ENCODE assay signal across 15 cellular contexts in genomic region chr1:155018617-155019348, GRCh38. TPM values are rescaled to one million over a fixed set of nuclear protein-coding genes. Genes with fewer than 3 reads are reported as not detected.
DNase-seq lines count a peak whose midpoint lies in the region; ATAC-seq and TF ChIP-seq lines count a peak whose summit lies in the region.
"Had no signal": no experiment of that assay in that cellular context is flagged by ENCODE, and none has a peak within 500 bp of the region (broad histone marks: within the 10 kb centered on the region; RNA-seq: fewer than 3 reads in every experiment).

No MANE protein-coding gene starts in this region.

- H2BK5ac ChIP-seq in IMR-90 (ENCODE audit: low read depth, low read length, poor library complexity, severe bottlenecking): no peak overlapping the region

- H2AFZ ChIP-seq in IMR-90 (replicated peaks; ENCODE audit: low read length, poor library complexity): no peak overlapping the region
- no peak overlapping the region for H2AFZ ChIP-seq in parathyroid adenoma

- no peaks in the 10 kb centered on the region; the same call in 1 of the 2 replicates for H4K20me1 ChIP-seq in IMR-90 (ENCODE audit: insufficient read depth, low read length)

- BruUV-seq in IMR-90 (replicated peaks; lab: Mats Ljungman, UMichigan): no TSS peak

- H3K36me3 ChIP-seq in CD4-positive, CD25-positive, alpha-beta regulatory T cell (ENCODE audit: control insufficient read depth, insufficient read depth, low read length): peaks cover 18% of the 10 kb centered on the region
- H3K36me3 ChIP-seq in IMR-90 (ENCODE audit: control insufficient read depth, insufficient read depth, low read length): peaks cover 21% of the 10 kb centered on the region
- H3K36me3 ChIP-seq in parathyroid adenoma (ENCODE audit: control insufficient read depth, insufficient read depth, low read length): no peaks in the 10 kb centered on the region

- no peak overlapping the region for H3K18ac ChIP-seq in IMR-90 (ENCODE audit: low read depth, low read length)

- DNase-seq in CD4-positive, CD25-positive, alpha-beta regulatory T cell: no peak
- DNase-seq in IMR-90 (no peak), GM20000 (ENCODE audit: low spot score) (no peak), GOT3 (lab: John Stamatoyannopoulos, UW) (no peak)
- no peak for DNase-seq in activated CD8-positive, alpha-beta T cell treated with anti-CD3 and anti-CD28 coated beads, Interleukin-2, amount 10 ng/mL, durations not matched to agents 7 days and 5 days
- DNase-seq in stimulated activated CD4-positive, alpha-beta T cell treated with anti-CD3 and anti-CD28 coated beads, Interleukin-12 subunit alpha, Interleukin-12 subunit beta, amount 100 ng/mL, for 4 hours: no peak
- DNase-seq: activated CD4-positive, alpha-beta T cell treated with anti-CD3 and anti-CD28 coated beads for 1 hour; NCI-H1694; NCI-H748 treated with DMSO at 0.1 percent for 48 hours; retina; SK-N-SH had no signal

- dilution Hi-C loops in IMR-90 (cut with HindIII; ENCODE audit: low sequenced_read_pairs, unreplicated experiment): no loop called here

- H3K23ac ChIP-seq in IMR-90 (ENCODE audit: low read depth, low read length): no peak overlapping the region

- POLR2A ChIA-PET in IMR-90 (lab: Charles Lee; ENCODE audit: unreplicated experiment): no interaction called here
- POLR2A ChIA-PET in activated CD8-positive, alpha-beta T cell treated with anti-CD3 and anti-CD28 coated beads, Interleukin-2, amount 10 ng/mL, durations not matched to agents 7 days and 5 days (lab: Charles Lee): interaction anchor here (0.6 to 0.8 kb wide), 2 partner anchors 12 to 48 kb away, joined by 3 read pairs; no protein-coding TSS in a partner anchor

- in situ Hi-C loops in IMR-90 (cut with MboI; ENCODE audit: low sequenced_read_pairs): no loop called here

- H4K8ac ChIP-seq in IMR-90 (ENCODE audit: low read depth in 2 of 2, low read length in 2 of 2): no peak overlapping the region

- no peak overlapping the region for H3K14ac ChIP-seq in IMR-90 (replicated peaks; ENCODE audit: low read depth, low read length)

- peaks cover 0 to 5% of the 10 kb centered on the region in 2 experiments; a peak in 1 of 4 replicates for H3K79me1 ChIP-seq in IMR-90 (ENCODE audit: low read depth in 1 of 2, low read length in 2 of 2)

- no peak overlapping the region for H3K4me2 ChIP-seq in IMR-90 (ENCODE audit: low read depth, low read length)
- peak overlapping the region; percentile 30 for H3K4me2 ChIP-seq in parathyroid adenoma (ENCODE audit: low read length)
- H3K4me2 ChIP-seq: SK-N-SH had no signal

- no peak for TF ChIP-seq POLR2A in IMR-90 (IDR thresholded peaks at IDR 0.05; ENCODE audit: low read depth, low read length)

- peak overlapping the region; percentile 7 to 88 (median 82) for H3K27ac Mint-ChIP-seq in CD4-positive, CD25-positive, alpha-beta regulatory T cell
- peak overlapping the region; percentile 2 for H3K27ac Mint-ChIP-seq in dendritic cell treated with granulocyte-macrophage colony-stimulating factor and Interleukin-4, amounts not matched to agents 40 ng/mL and 50 ng/mL, for 4 days
- no peak overlapping the region for H3K27ac Mint-ChIP-seq in activated CD8-positive, alpha-beta T cell treated with anti-CD3 and anti-CD28 coated beads, Interleukin-2, amount 10 ng/mL, durations not matched to agents 7 days and 5 days

- no peaks in the 10 kb centered on the region for H3K27me3 Mint-ChIP-seq in CD4-positive, CD25-positive, alpha-beta regulatory T cell
- H3K27me3 Mint-ChIP-seq in dendritic cell treated with granulocyte-macrophage colony-stimulating factor and Interleukin-4, amounts not matched to agents 40 ng/mL and 50 ng/mL, for 4 days: no peaks in the 10 kb centered on the region
- peaks cover 6% of the 10 kb centered on the region for H3K27me3 Mint-ChIP-seq in activated CD8-positive, alpha-beta T cell treated with anti-CD3 and anti-CD28 coated beads, Interleukin-2, amount 10 ng/mL, durations not matched to agents 7 days and 5 days (ENCODE audit: low read depth)

- no peak overlapping the region for H2BK20ac ChIP-seq in IMR-90 (ENCODE audit: low read depth, low read length)

- no peaks in the 10 kb centered on the region for H3K27me3 ChIP-seq in CD4-positive, CD25-positive, alpha-beta regulatory T cell (ENCODE audit: control insufficient read depth, insufficient read depth, low read length)
- H3K27me3 ChIP-seq in IMR-90 (ENCODE audit: control insufficient read depth, insufficient read depth, low read length): peaks cover 2% of the 10 kb centered on the region; the same call in 1 of the 2 replicates
- H3K27me3 ChIP-seq in parathyroid adenoma (ENCODE audit: control insufficient read depth, insufficient read depth, low read length): no peaks in the 10 kb centered on the region

- H3K9ac ChIP-seq in IMR-90 (ENCODE audit: low read depth, low read length) (no peak overlapping the region), parathyroid adenoma (no peak overlapping the region)
- H3K9ac ChIP-seq: SK-N-SH had no signal

- H2AK5ac ChIP-seq in IMR-90 (ENCODE audit: low read depth, low read length): peak overlapping the region; percentile 51; the same call in 1 of the 2 replicates

- 64% methylated on average over 3 of the region's 8 CpGs; no CpG with 5 or more reads in 1 of the 2 experiments for WGBS in IMR-90 (ENCODE audit: extremely low coverage in 2 of 2, insufficient read length in 1 of 2), 2 experiments

- peak overlapping the region in 1 of 4 donors; percentile 35 for H3K4me3 Mint-ChIP-seq in CD4-positive, CD25-positive, alpha-beta regulatory T cell
- no peak overlapping the region for H3K4me3 Mint-ChIP-seq in dendritic cell treated with granulocyte-macrophage colony-stimulating factor and Interleukin-4, amounts not matched to agents 40 ng/mL and 50 ng/mL, for 4 days
- no peak overlapping the region for H3K4me3 Mint-ChIP-seq in activated CD8-positive, alpha-beta T cell treated with anti-CD3 and anti-CD28 coated beads, Interleukin-2, amount 10 ng/mL, durations not matched to agents 7 days and 5 days

- H3K56ac ChIP-seq in IMR-90 (ENCODE audit: extremely low read depth, insufficient read depth, low read length): no peak overlapping the region

- H2BK15ac ChIP-seq in IMR-90 (ENCODE audit: low read depth, low read length): peak overlapping the region; percentile 37; the same call in 1 of the 3 replicates

- no peak overlapping the region for H3K4ac ChIP-seq in IMR-90 (ENCODE audit: low read depth, low read length)

- H3K27ac ChIP-seq in CD4-positive, CD25-positive, alpha-beta regulatory T cell (ENCODE audit: insufficient read depth, low read length, poor library complexity, severe bottlenecking): no peak overlapping the region
- no peak overlapping the region for H3K27ac ChIP-seq in IMR-90 (ENCODE audit: insufficient read depth, low read length)
- H3K27ac ChIP-seq in parathyroid adenoma: peak overlapping the region; percentile 29

- TF ChIP-seq RAD21 in IMR-90 (IDR thresholded peaks at IDR 0.05; ENCODE audit: low read length): no peak

- H3K9me3 ChIP-seq in CD4-positive, CD25-positive, alpha-beta regulatory T cell (ENCODE audit: control insufficient read depth in 2 of 2, low read length in 2 of 2): no peaks in the 10 kb centered on the region
- H3K9me3 ChIP-seq in IMR-90 (ENCODE audit: control insufficient read depth, insufficient read depth, low read length): no peaks in the 10 kb centered on the region
- no peaks in the 10 kb centered on the region for H3K9me3 ChIP-seq in parathyroid adenoma (ENCODE audit: control insufficient read depth, low read length)
- H3K9me3 ChIP-seq: SK-N-SH had no signal

- H2AK9ac ChIP-seq in IMR-90 (replicated peaks; ENCODE audit: low read depth, low read length, poor library complexity): peak overlapping the region; percentile 55

- CTCF ChIA-PET in IMR-90 (lab: Yijun Ruan, JAX): interaction anchor here (0.6 to 1.1 kb wide), 2 partner anchors 16 to 20 kb away, joined by 3 read pairs; no protein-coding TSS in a partner anchor
- CTCF ChIA-PET in activated CD8-positive, alpha-beta T cell treated with anti-CD3 and anti-CD28 coated beads, Interleukin-2, amount 10 ng/mL, durations not matched to agents 7 days and 5 days (lab: Charles Lee): interaction anchor here (1.1 to 7.5 kb wide), 18 partner anchors 11 to 116 kb away, joined by 3 to 71 read pairs (median 5); partner anchors contain the start of genes ADAM15, FLAD1, PBXIP1 and PYGO2

- H2BK120ac ChIP-seq in IMR-90 (ENCODE audit: low read depth, low read length): no peak overlapping the region

- no peaks in the 10 kb centered on the region for H3K79me2 ChIP-seq in parathyroid adenoma

- no peak overlapping the region for H4K91ac ChIP-seq in IMR-90 (ENCODE audit: insufficient read depth, low read depth, low read length)

- intact Hi-C loops in IMR-90 (cut with micrococcal nuclease): no loop called here
- intact Hi-C loops in dendritic cell treated with granulocyte-macrophage colony-stimulating factor and Interleukin-4, amounts not matched to agents 40 ng/mL and 50 ng/mL, for 4 days (cut with micrococcal nuclease): loop anchor here (5.0 kb wide), 1 partner anchor 34 kb away; the partner anchor contains the start of gene ADAM15

- H3K9me3 Mint-ChIP-seq in CD4-positive, CD25-positive, alpha-beta regulatory T cell: peaks cover 0 to 2% (median 0%) of the 10 kb centered on the region in 7 donors
- no peaks in the 10 kb centered on the region for H3K9me3 Mint-ChIP-seq in dendritic cell treated with granulocyte-macrophage colony-stimulating factor and Interleukin-4, amounts not matched to agents 40 ng/mL and 50 ng/mL, for 4 days
- no peaks in the 10 kb centered on the region for H3K9me3 Mint-ChIP-seq in activated CD8-positive, alpha-beta T cell treated with anti-CD3 and anti-CD28 coated beads, Interleukin-2, amount 10 ng/mL, durations not matched to agents 7 days and 5 days (ENCODE audit: insufficient read depth)

- TF ChIP-seq CTCF in IMR-90 (conservative IDR thresholded peaks at IDR 0.05; ENCODE audit: low read depth, low read length): no peak
- TF ChIP-seq CTCF in parathyroid adenoma (IDR thresholded peaks at IDR 0.05): no peak
- no peak for TF ChIP-seq CTCF in GM20000 (IDR thresholded peaks at IDR 0.05; ENCODE audit: extremely low read depth, missing control alignments)

- H3K4me3 ChIP-seq in CD4-positive, CD25-positive, alpha-beta regulatory T cell (ENCODE audit: low read depth, low read length): no peak overlapping the region
- H3K4me3 ChIP-seq in IMR-90 (ENCODE audit: insufficient read depth, low read depth, low read length) (no peak overlapping the region), parathyroid adenoma (ENCODE audit: low read depth, low read length) (no peak overlapping the region)

- peaks cover 48% of the 10 kb centered on the region for H3K4me1 ChIP-seq in CD4-positive, CD25-positive, alpha-beta regulatory T cell (ENCODE audit: control insufficient read depth, insufficient read depth, low read length, poor library complexity, severe bottlenecking)
- H3K4me1 ChIP-seq in IMR-90 (ENCODE audit: control insufficient read depth, insufficient read depth, low read length) (peaks cover 6% of the 10 kb centered on the region; the same call in 1 of the 2 replicates), parathyroid adenoma (peaks cover 17% of the 10 kb centered on the region)

- H3K4me1 Mint-ChIP-seq in CD4-positive, CD25-positive, alpha-beta regulatory T cell: peaks cover 7 to 61% (median 45%) of the 10 kb centered on the region in 4 donors
- H3K4me1 Mint-ChIP-seq in dendritic cell treated with granulocyte-macrophage colony-stimulating factor and Interleukin-4, amounts not matched to agents 40 ng/mL and 50 ng/mL, for 4 days (ENCODE audit: low read depth): peaks cover 79% of the 10 kb centered on the region
- H3K4me1 Mint-ChIP-seq in activated CD8-positive, alpha-beta T cell treated with anti-CD3 and anti-CD28 coated beads, Interleukin-2, amount 10 ng/mL, durations not matched to agents 7 days and 5 days (ENCODE audit: low read depth): peaks cover 35% of the 10 kb centered on the region

- H4K5ac ChIP-seq in IMR-90 (ENCODE audit: low read depth, low read length): no peak overlapping the region

- peaks cover 2% of the 10 kb centered on the region; the same call in 1 of the 2 replicates for H3K9me1 ChIP-seq in IMR-90 (ENCODE audit: insufficient read depth, low read length)

- no peak for ATAC-seq in CD4-positive, CD25-positive, alpha-beta regulatory T cell (ENCODE audit: low read depth in 2 of 2)
- no peak for ATAC-seq in IMR-90 (ENCODE audit: low read depth)
- no peak for ATAC-seq in activated CD8-positive, alpha-beta T cell treated with anti-CD3 and anti-CD28 coated beads, Interleukin-2, amount 10 ng/mL, durations not matched to agents 7 days and 5 days

- peaks cover 12% of the 10 kb centered on the region for H3K36me3 Mint-ChIP-seq in CD4-positive, CD25-positive, alpha-beta regulatory T cell
- H3K36me3 Mint-ChIP-seq in dendritic cell treated with granulocyte-macrophage colony-stimulating factor and Interleukin-4, amounts not matched to agents 40 ng/mL and 50 ng/mL, for 4 days (ENCODE audit: low read depth): peaks cover 62% of the 10 kb centered on the region
- H3K36me3 Mint-ChIP-seq in activated CD8-positive, alpha-beta T cell treated with anti-CD3 and anti-CD28 coated beads, Interleukin-2, amount 10 ng/mL, durations not matched to agents 7 days and 5 days (ENCODE audit: low read depth): peaks cover 18% of the 10 kb centered on the region

RNA-seq across cellular contexts. Expression of gene DCST2, which starts 14.8 kb away (rescaled TPM):
- 1.4 TPM for total RNA-seq in CD4-positive, CD25-positive, alpha-beta regulatory T cell
- not detected for polyA plus RNA-seq in CD4-positive, CD25-positive, alpha-beta regulatory T cell
- not detected in 2 replicates for total RNA-seq in IMR-90 (2012; rRNA removed)
- polyA plus RNA-seq in IMR-90 (2012; rRNA removed): 0.14 and 0.30 TPM in 2 replicates
- polyA plus RNA-seq in IMR-90 (2012; cell fraction: cytosol; rRNA removed): 0.04 and 0.19 TPM in 2 replicates
- polyA plus RNA-seq in IMR-90 (2012; cell fraction: nucleus; rRNA removed; ENCODE audit: low replicate concordance): 2.9 TPM in 2 replicates
- under 1 TPM; 0.24 to 0.37 TPM for total RNA-seq in activated CD8-positive, alpha-beta T cell treated with anti-CD3 and anti-CD28 coated beads, Interleukin-2, amount 10 ng/mL, durations not matched to agents 7 days and 5 days
- total RNA-seq: cerebellum had no signal

RNA-seq across cellular contexts. Expression of gene DCST1, which starts 14.8 kb away (rescaled TPM):
- 0.32 TPM for total RNA-seq in CD4-positive, CD25-positive, alpha-beta regulatory T cell
- not detected for polyA plus RNA-seq in CD4-positive, CD25-positive, alpha-beta regulatory T cell
- total RNA-seq in IMR-90 (2012; rRNA removed): not detected in 2 replicates
- polyA plus RNA-seq in IMR-90 (2012; rRNA removed): not detected in 2 replicates
- polyA plus RNA-seq in IMR-90 (2012; cell fraction: cytosol; rRNA removed): not detected in 2 replicates
- 0.03 TPM in 1 of 2 replicates, not detected in the other for polyA plus RNA-seq in IMR-90 (2012; cell fraction: nucleus; rRNA removed; ENCODE audit: low replicate concordance)
- total RNA-seq in activated CD8-positive, alpha-beta T cell treated with anti-CD3 and anti-CD28 coated beads, Interleukin-2, amount 10 ng/mL, durations not matched to agents 7 days and 5 days: not detected
- total RNA-seq: cerebellum, subcutaneous adipose tissue had no signal
- polyA plus RNA-seq: SK-N-SH had no signal

RNA-seq across cellular contexts. Expression of gene ZBTB7B, which starts 16.2 kb away (rescaled TPM):
- 68.0 TPM for total RNA-seq in CD4-positive, CD25-positive, alpha-beta regulatory T cell
- polyA plus RNA-seq in CD4-positive, CD25-positive, alpha-beta regulatory T cell: 1 to 10 TPM; 3.7 to 6.5 (median 5.3) TPM
- total RNA-seq in IMR-90 (2012; rRNA removed): 7.2 and 7.7 TPM in 2 replicates
- polyA plus RNA-seq in IMR-90 (2012; rRNA removed): 17.4 and 22.4 TPM in 2 replicates
- polyA plus RNA-seq in IMR-90 (2012; cell fraction: cytosol; rRNA removed): 12.4 and 18.5 TPM in 2 replicates
- polyA plus RNA-seq in IMR-90 (2012; cell fraction: nucleus; rRNA removed; ENCODE audit: low replicate concordance): 50.2 and 97.9 TPM in 2 replicates
- 10 to 100 TPM; 35.5 to 42.5 TPM for total RNA-seq in activated CD8-positive, alpha-beta T cell treated with anti-CD3 and anti-CD28 coated beads, Interleukin-2, amount 10 ng/mL, durations not matched to agents 7 days and 5 days

RNA-seq across cellular contexts. Expression of gene LENEP, which starts 25.4 kb away (rescaled TPM):
- total RNA-seq in CD4-positive, CD25-positive, alpha-beta regulatory T cell: not detected
- polyA plus RNA-seq in CD4-positive, CD25-positive, alpha-beta regulatory T cell: not detected
- total RNA-seq in IMR-90 (2012; rRNA removed): not detected in 2 replicates
- polyA plus RNA-seq in IMR-90 (2012; rRNA removed): not detected in 2 replicates
- polyA plus RNA-seq in IMR-90 (2012; cell fraction: cytosol; rRNA removed): not detected in 2 replicates
- not detected in 2 replicates for polyA plus RNA-seq in IMR-90 (2012; cell fraction: nucleus; rRNA removed; ENCODE audit: low replicate concordance)
- 1 to 10 TPM in 1 of 2 experiments, under 1 TPM in 1; 0.91 to 1.1 TPM for total RNA-seq in activated CD8-positive, alpha-beta T cell treated with anti-CD3 and anti-CD28 coated beads, Interleukin-2, amount 10 ng/mL, durations not matched to agents 7 days and 5 days
- total RNA-seq: subcutaneous adipose tissue had no signal
- polyA plus RNA-seq: SK-N-SH had no signal

RNA-seq across cellular contexts. Expression of gene ADAM15, which starts 32.3 kb away (rescaled TPM):
- 31.5 TPM for total RNA-seq in CD4-positive, CD25-positive, alpha-beta regulatory T cell
- polyA plus RNA-seq in CD4-positive, CD25-positive, alpha-beta regulatory T cell: 10 to 100 TPM in 3 of 4 donors, 1 to 10 TPM in 1; 9.8 to 24.7 (median 17.2) TPM
- total RNA-seq in IMR-90 (2012; rRNA removed): 25.6 and 29.7 TPM in 2 replicates
- polyA plus RNA-seq in IMR-90 (2012; rRNA removed): 52.4 and 65.6 TPM in 2 replicates
- 37.6 and 68.1 TPM in 2 replicates for polyA plus RNA-seq in IMR-90 (2012; cell fraction: cytosol; rRNA removed)
- 71.0 and 198 TPM in 2 replicates for polyA plus RNA-seq in IMR-90 (2012; cell fraction: nucleus; rRNA removed; ENCODE audit: low replicate concordance)
- 10 to 100 TPM; 29.7 to 29.8 TPM for total RNA-seq in activated CD8-positive, alpha-beta T cell treated with anti-CD3 and anti-CD28 coated beads, Interleukin-2, amount 10 ng/mL, durations not matched to agents 7 days and 5 days
